8 cellular contexts compared by ENCODE assay signal in genomic region chr6:148343028-148343374, GRCh38. TPM values are rescaled to one million over a fixed set of nuclear protein-coding genes. Genes with fewer than 3 reads are reported as not detected.
A peak's percentile ranks its signal among the peaks of the same experiment; 100 is the strongest.
DNase-seq lines count a peak whose midpoint lies in the region; ATAC-seq, FAIRE-seq and TF ChIP-seq lines count a peak whose summit lies in the region.

No MANE protein-coding gene starts in this region.

- H3K27ac ChIP-seq in small intestine (ENCODE audit: low read depth in 1 of 2, low read length in 1 of 2): peak overlapping the region in 1 of 2 donors; percentile 93

- H3K4me3 ChIP-seq in HFF-Myc (replicated peaks; ENCODE audit: low read depth, low read length): peak overlapping the region; percentile 65
- peak overlapping the region; percentile 56 for H3K4me3 ChIP-seq in iPS-15b (ENCODE audit: low read depth, low read length)
- H3K4me3 ChIP-seq in small intestine (ENCODE audit: low read depth in 1 of 2, low read length in 2 of 2): peak overlapping the region; percentile 43 to 78

- FAIRE-seq in small intestine (lab: Jason Lieb, UNC): no peak

- TF ChIP-seq CTCF in HFF-Myc (IDR thresholded peaks at IDR 0.05; ENCODE audit: low read depth, low read length, missing control alignments): no peak

- H3K9ac ChIP-seq in iPS-15b (ENCODE audit: low read depth, low read length): peak overlapping the region; percentile 62

- H3K9me3 Mint-ChIP-seq in activated CD4-positive, alpha-beta memory T cell treated with anti-CD3 and anti-CD28 coated beads, Interleukin-2, amount 10 ng/mL, durations not matched to agents 7 days and 5 days: no peaks in the 10 kb centered on the region

- no peaks in the 10 kb centered on the region for H3K36me3 Mint-ChIP-seq in activated CD4-positive, alpha-beta memory T cell treated with anti-CD3 and anti-CD28 coated beads, Interleukin-2, amount 10 ng/mL, durations not matched to agents 7 days and 5 days (ENCODE audit: low read depth)

- DNase-seq in HFF-Myc (ENCODE audit: extremely low read depth, low read depth) (no peak), small intestine (no peak), HuH-7.5 (ENCODE audit: low spot score) (no peak)
- no peak for DNase-seq in activated CD4-positive, alpha-beta memory T cell treated with anti-CD3 and anti-CD28 coated beads, Interleukin-2, amount 10 ng/mL, durations not matched to agents 7 days and 5 days
- no peak for DNase-seq in activated CD4-positive, CD25-positive, alpha-beta regulatory T cell treated with anti-CD3 and anti-CD28 coated beads, Interleukin-2, amount 50 U/mL, for 72 hours

- POLR2A ChIA-PET in activated CD4-positive, alpha-beta memory T cell treated with anti-CD3 and anti-CD28 coated beads, Interleukin-2, amount 10 ng/mL, durations not matched to agents 7 days and 5 days (lab: Charles Lee): no interaction called here

- CTCF ChIA-PET in activated CD4-positive, alpha-beta memory T cell treated with anti-CD3 and anti-CD28 coated beads, Interleukin-2, amount 10 ng/mL, durations not matched to agents 7 days and 5 days (lab: Charles Lee): interaction anchor here (0.6 kb wide), 1 partner anchor 1152 kb away, joined by 3 read pairs; no protein-coding TSS in a partner anchor

- H3K4me1 ChIP-seq in iPS-15b (ENCODE audit: control insufficient read depth, insufficient read depth, low read length): peaks cover 32% of the 10 kb centered on the region
- no peaks in the 10 kb centered on the region for H3K4me1 ChIP-seq in small intestine (ENCODE audit: control insufficient read depth in 2 of 2, insufficient read depth in 1 of 2, low read depth in 1 of 2, low read length in 1 of 2)

- WGBS in small intestine, 3 donors: 1 to 4% (median 3%) methylated on average over 28 to 34 of the region's 34 CpGs

- H3K4me1 Mint-ChIP-seq in activated CD4-positive, alpha-beta memory T cell treated with anti-CD3 and anti-CD28 coated beads, Interleukin-2, amount 10 ng/mL, durations not matched to agents 7 days and 5 days: peaks cover 15% of the 10 kb centered on the region

- peak overlapping the region; percentile 53 for H3K4me3 Mint-ChIP-seq in activated CD4-positive, alpha-beta memory T cell treated with anti-CD3 and anti-CD28 coated beads, Interleukin-2, amount 10 ng/mL, durations not matched to agents 7 days and 5 days

- H3K27ac Mint-ChIP-seq in activated CD4-positive, alpha-beta memory T cell treated with anti-CD3 and anti-CD28 coated beads, Interleukin-2, amount 10 ng/mL, durations not matched to agents 7 days and 5 days: no peak overlapping the region

- ATAC-seq in GM19328 (IDR thresholded peaks at IDR 0.05; ENCODE audit: unreplicated experiment) (no peak), GM21717 (IDR thresholded peaks at IDR 0.05; ENCODE audit: unreplicated experiment) (no peak)

- H3K27me3 ChIP-seq in iPS-15b (ENCODE audit: control insufficient read depth, insufficient read depth, low read length) (no peaks in the 10 kb centered on the region), small intestine (ENCODE audit: control insufficient read depth in 2 of 2, insufficient read depth in 2 of 2, low read length in 2 of 2) (peaks cover 0 to 2% of the 10 kb centered on the region in 2 donors)

- H3K9me3 ChIP-seq in iPS-15b (ENCODE audit: control insufficient read depth, insufficient read depth, low read length): no peaks in the 10 kb centered on the region
- no peaks in the 10 kb centered on the region for H3K9me3 ChIP-seq in small intestine (ENCODE audit: control insufficient read depth, low read depth)

- H3K27me3 Mint-ChIP-seq in activated CD4-positive, alpha-beta memory T cell treated with anti-CD3 and anti-CD28 coated beads, Interleukin-2, amount 10 ng/mL, durations not matched to agents 7 days and 5 days: peaks cover 54% of the 10 kb centered on the region

- H3K36me3 ChIP-seq in iPS-15b (ENCODE audit: control insufficient read depth, insufficient read depth, low read length): no peaks in the 10 kb centered on the region
- H3K36me3 ChIP-seq in small intestine (ENCODE audit: control insufficient read depth in 2 of 2, insufficient read depth in 2 of 2, low read length in 2 of 2): no peaks in the 10 kb centered on the region

RNA-seq across cellular contexts. Expression of gene SASH1, which starts 0.4 kb away (rescaled TPM):
- under 1 TPM; 0.75 to 0.98 TPM for total RNA-seq in activated CD4-positive, alpha-beta memory T cell treated with anti-CD3 and anti-CD28 coated beads, Interleukin-2, amount 10 ng/mL, durations not matched to agents 7 days and 5 days
- 10 to 100 TPM in 1 of 3 donors, 1 to 10 TPM in 2; 1.3 to 16.1 (median 4.1) TPM for polyA plus RNA-seq in small intestine
